12 cellular contexts compared by ENCODE assay signal in the genomic region with DNA sequence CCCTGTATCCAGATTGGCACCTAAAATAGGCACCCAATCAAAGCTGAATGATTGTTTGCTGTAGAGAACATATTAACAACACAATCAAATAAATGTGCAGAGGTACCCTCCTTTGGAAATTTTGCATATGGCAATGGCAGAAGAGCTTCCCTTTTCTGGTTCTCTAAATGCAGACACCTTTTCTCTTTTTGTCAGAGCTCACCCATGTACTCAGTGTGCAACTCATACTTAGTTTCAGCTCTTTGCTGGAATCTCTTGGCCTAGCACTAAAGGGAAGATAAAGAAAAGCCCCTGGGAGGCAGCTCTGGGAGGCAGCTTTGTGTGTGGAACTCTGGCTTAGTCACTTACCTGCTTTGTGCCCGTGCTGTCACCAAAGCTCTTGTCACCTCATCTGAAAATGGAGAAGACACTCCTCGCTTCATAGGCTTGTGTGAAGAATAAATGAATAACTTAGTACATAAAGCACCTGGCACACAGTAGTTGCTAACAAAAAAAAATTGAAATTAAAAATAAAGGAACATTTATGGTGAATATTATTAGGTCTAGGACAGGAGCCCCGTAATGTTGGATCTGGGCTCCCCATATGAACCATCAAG. TPM values are rescaled to one million over a fixed set of nuclear protein-coding genes. Genes with fewer than 3 reads are reported as not detected.
A peak's percentile ranks its signal among the peaks of the same experiment; 100 is the strongest.
DNase-seq lines count a peak whose midpoint lies in the region; ATAC-seq, FAIRE-seq and TF ChIP-seq lines count a peak whose summit lies in the region.
"Had no signal": no experiment of that assay in that cellular context is flagged by ENCODE, and none has a peak within 500 bp of the region (broad histone marks: within the 10 kb centered on the region; RNA-seq: fewer than 3 reads in every experiment).

No MANE protein-coding gene starts in this region.

- no peaks in the 10 kb centered on the region for H3K9me3 Mint-ChIP-seq in CD4-positive, alpha-beta T cell
- H3K9me3 Mint-ChIP-seq in endodermal cell: no peaks in the 10 kb centered on the region

- H3K27me3 ChIP-seq in CD4-positive, alpha-beta T cell (ENCODE audit: control insufficient read depth, insufficient read depth, low read length): no peaks in the 10 kb centered on the region
- H3K27me3 ChIP-seq in endodermal cell (ENCODE audit: control insufficient read depth, insufficient read depth, low read length, poor library complexity, severe bottlenecking): no peaks in the 10 kb centered on the region
- H3K27me3 ChIP-seq: breast epithelium had no signal

- H3K27ac Mint-ChIP-seq in CD4-positive, alpha-beta T cell: peak overlapping the region; percentile 64
- no peak overlapping the region for H3K27ac Mint-ChIP-seq in endodermal cell

- no peak overlapping the region for H3K27ac ChIP-seq in CD4-positive, alpha-beta T cell (ENCODE audit: low read depth, low read length)
- no peak overlapping the region for H3K27ac ChIP-seq in endodermal cell (ENCODE audit: low read depth, low read length)
- H3K27ac ChIP-seq: breast epithelium had no signal

- TF ChIP-seq POLR2A in GM12892 (IDR thresholded peaks at IDR 0.05; ENCODE audit: low read depth, low read length): no peak

- no peak for ATAC-seq in CD4-positive, alpha-beta T cell (ENCODE audit: poor library complexity)
- ATAC-seq in HG03108 (IDR thresholded peaks at IDR 0.05; ENCODE audit: unreplicated experiment) (peak; percentile 43), GM19324 (IDR thresholded peaks at IDR 0.05; ENCODE audit: low FRiP score, unreplicated experiment) (no peak), GM18909 (IDR thresholded peaks at IDR 0.05; ENCODE audit: poor library complexity, unreplicated experiment) (no peak), HG02588 (IDR thresholded peaks at IDR 0.05; ENCODE audit: unreplicated experiment) (no peak)

- H3K9ac ChIP-seq in endodermal cell (ENCODE audit: extremely low read depth, low read length, poor library complexity, severe bottlenecking): no peak overlapping the region

- peaks cover 8% of the 10 kb centered on the region for H3K36me3 ChIP-seq in endodermal cell (ENCODE audit: control insufficient read depth, insufficient read depth, low read length)
- H3K36me3 ChIP-seq: breast epithelium had no signal

- intact Hi-C loops in CD4-positive, alpha-beta T cell (cut with DNase I, micrococcal nuclease): no loop called here

- POLR2A ChIA-PET in CD4-positive, alpha-beta T cell (lab: Charles Lee): interaction anchor here (0.7 to 1.6 kb wide), 2 partner anchors 50 to 83 kb away, joined by 3 read pairs; no protein-coding TSS in a partner anchor

- no peak overlapping the region for H3K4me3 Mint-ChIP-seq in CD4-positive, alpha-beta T cell
- no peak overlapping the region for H3K4me3 Mint-ChIP-seq in endodermal cell

- DNase-seq in CD4-positive, alpha-beta T cell: no peak
- DNase-seq in GM12892 (ENCODE audit: insufficient read length) (no peak), endodermal cell (no peak), mesenteric fat pad (ENCODE audit: low spot score) (no peak)
- DNase-seq: activated naive CD4-positive, alpha-beta T cell treated with Interleukin-2 at 50 U/mL for 16 hours; kidney glomerular epithelial cell had no signal

- H3K4me3 ChIP-seq in endodermal cell (ENCODE audit: low read length): no peak overlapping the region
- H3K4me3 ChIP-seq: breast epithelium, smooth muscle cell had no signal

- no peaks in the 10 kb centered on the region for H3K9me3 ChIP-seq in CD4-positive, alpha-beta T cell (ENCODE audit: control insufficient read depth, low read length)
- no peaks in the 10 kb centered on the region for H3K9me3 ChIP-seq in endodermal cell (ENCODE audit: control insufficient read depth, low read length)
- H3K9me3 ChIP-seq: breast epithelium had no signal

- FAIRE-seq in GM12892 (lab: Jason Lieb, UNC): peak; percentile 73

- CTCF ChIA-PET in CD4-positive, alpha-beta T cell (lab: Charles Lee): interaction anchor here (0.7 to 1.6 kb wide), 2 partner anchors 12 to 110 kb away, joined by 3 to 6 read pairs; no protein-coding TSS in a partner anchor

- peaks cover 8% of the 10 kb centered on the region for H3K4me1 ChIP-seq in endodermal cell (ENCODE audit: control insufficient read depth, insufficient read depth, low read length)
- H3K4me1 ChIP-seq: breast epithelium had no signal

- no peak for TF ChIP-seq CTCF in CD4-positive, alpha-beta T cell (IDR thresholded peaks at IDR 0.05)
- TF ChIP-seq CTCF in endodermal cell (conservative IDR thresholded peaks at IDR 0.05): peak; percentile 36

- H3K4me1 Mint-ChIP-seq in CD4-positive, alpha-beta T cell (ENCODE audit: low read depth): peaks cover 72% of the 10 kb centered on the region
- peaks cover 43% of the 10 kb centered on the region for H3K4me1 Mint-ChIP-seq in endodermal cell

- H3K36me3 Mint-ChIP-seq in CD4-positive, alpha-beta T cell (ENCODE audit: low read depth): peaks cover 37% of the 10 kb centered on the region
- H3K36me3 Mint-ChIP-seq in endodermal cell (ENCODE audit: low read depth): peaks cover 18% of the 10 kb centered on the region

- 92 to 94% methylated on average over 1 to 3 of the region's 3 CpGs for WGBS in endodermal cell (ENCODE audit: insufficient coverage in 1 of 2, insufficient read length in 1 of 2), 2 experiments

- no peaks in the 10 kb centered on the region for H3K27me3 Mint-ChIP-seq in CD4-positive, alpha-beta T cell
- no peaks in the 10 kb centered on the region for H3K27me3 Mint-ChIP-seq in endodermal cell (ENCODE audit: insufficient read depth)

RNA-seq across cellular contexts. Expression of gene ST6GAL1, which starts 28.8 kb away (rescaled TPM):
- total RNA-seq in CD4-positive, alpha-beta T cell: 10 to 100 TPM; 27.6 to 29.1 TPM
- 127 TPM for polyA plus RNA-seq in GM12892 (2012; ENCODE audit: missing spikeins)
- total RNA-seq in endodermal cell (10 to 100 TPM; 79.3 to 82.4 TPM), mesenteric fat pad (35.6 TPM)
- 49.8 TPM for polyA plus RNA-seq in endodermal cell (2013, experiment 1 of 2)
- 50.2 TPM for polyA plus RNA-seq in endodermal cell (2013, experiment 2 of 2)
